8 cellular contexts compared by ENCODE assay signal in the genomic region with DNA sequence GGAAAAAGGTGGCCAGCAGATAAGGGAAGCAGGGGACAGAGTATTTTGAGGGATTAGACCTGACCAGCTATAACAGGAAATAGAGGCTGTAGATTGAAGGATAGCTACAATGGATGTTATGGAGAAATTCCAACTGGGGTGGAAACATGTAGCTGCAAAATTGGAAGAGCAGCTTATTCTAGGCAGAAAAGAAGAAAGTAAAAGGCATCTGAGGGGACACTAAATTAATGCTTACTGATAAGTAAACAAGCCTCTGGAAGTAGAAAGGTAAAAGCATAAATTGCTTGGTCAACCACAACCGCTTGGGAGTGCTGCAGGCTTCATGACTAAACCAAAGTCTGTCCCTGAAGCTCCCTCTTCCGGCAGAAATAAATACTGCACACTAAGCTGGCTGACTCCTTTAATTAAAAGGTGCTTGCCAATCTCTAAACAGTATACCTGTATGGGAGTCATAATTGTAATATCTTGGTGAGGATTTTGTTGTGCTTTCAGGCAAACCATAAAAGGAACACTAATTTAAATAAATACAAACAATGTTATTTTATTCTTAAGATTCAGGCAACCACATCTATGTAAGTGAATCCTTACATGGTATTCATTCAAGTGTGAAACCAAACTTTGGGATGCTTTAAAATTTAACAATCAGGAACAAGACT. TPM values are rescaled to one million over a fixed set of nuclear protein-coding genes. Genes with fewer than 3 reads are reported as not detected.
DNase-seq lines count a peak whose midpoint lies in the region; ATAC-seq and TF ChIP-seq lines count a peak whose summit lies in the region.

No MANE protein-coding gene starts in this region.

- in situ Hi-C loops in IMR-90 (cut with MboI; ENCODE audit: low sequenced_read_pairs), result no loop called here

- H4K8ac ChIP-seq in IMR-90 (ENCODE audit: low read depth in 2 of 2, low read length in 2 of 2), result no peak overlapping the region

- no peak overlapping the region for H3K4me2 ChIP-seq in IMR-90 (ENCODE audit: low read depth, low read length)
- no peak overlapping the region for H3K4me2 ChIP-seq in neural progenitor cell

- peak; percentile 47 for ATAC-seq in GM21360 (IDR thresholded peaks at IDR 0.05; ENCODE audit: unreplicated experiment)
- ATAC-seq in IMR-90 (ENCODE audit: low read depth), result peak; percentile 56
- peak; percentile 52 for ATAC-seq in thoracic aorta (ENCODE audit: insufficient number of reproducible peaks, low FRiP score, low read depth)

- no peak overlapping the region for H3K23ac ChIP-seq in IMR-90 (ENCODE audit: low read depth, low read length)

- H3K79me1 ChIP-seq in IMR-90 (ENCODE audit: low read depth in 1 of 2, low read length in 2 of 2), result peaks cover 7 to 23% of the 10 kb centered on the region in 2 experiments; a peak in 3 of 4 replicates

- no peak overlapping the region for H3K18ac ChIP-seq in IMR-90 (ENCODE audit: low read depth, low read length)

- peaks cover 2% of the 10 kb centered on the region for H3K9me3 Mint-ChIP-seq in neural progenitor cell

- H3K27ac ChIP-seq in C4-2B, result no peak overlapping the region
- H3K27ac ChIP-seq in IMR-90 (ENCODE audit: insufficient read depth, low read length), result no peak overlapping the region
- peak overlapping the region in 3 of 4 donors; percentile 40 to 53 (median 51) for H3K27ac ChIP-seq in esophagus squamous epithelium
- no peak overlapping the region for H3K27ac ChIP-seq in neural progenitor cell
- peak overlapping the region in 1 of 2 donors; percentile 27 for H3K27ac ChIP-seq in thoracic aorta

- H3K56ac ChIP-seq in IMR-90 (ENCODE audit: extremely low read depth, insufficient read depth, low read length), result no peak overlapping the region

- peaks cover 12% of the 10 kb centered on the region for H3K4me1 ChIP-seq in IMR-90 (ENCODE audit: control insufficient read depth, insufficient read depth, low read length)
- peaks cover 21 to 68% (median 37%) of the 10 kb centered on the region in 3 donors for H3K4me1 ChIP-seq in esophagus squamous epithelium
- H3K4me1 ChIP-seq in neural progenitor cell, result no peaks in the 10 kb centered on the region
- H3K4me1 ChIP-seq in thoracic aorta (ENCODE audit: control insufficient read depth in 1 of 2, low read depth in 2 of 2), result peaks cover 23 to 28% of the 10 kb centered on the region in 2 donors

- peaks cover 15% of the 10 kb centered on the region for H3K79me2 ChIP-seq in neural progenitor cell (ENCODE audit: low read depth)

- H3K9me1 ChIP-seq in IMR-90 (ENCODE audit: insufficient read depth, low read length), result peaks cover 18% of the 10 kb centered on the region

- H2BK120ac ChIP-seq in IMR-90 (ENCODE audit: low read depth, low read length), result no peak overlapping the region

- no peaks in the 10 kb centered on the region for H3K27me3 ChIP-seq in IMR-90 (ENCODE audit: control insufficient read depth, insufficient read depth, low read length)
- no peaks in the 10 kb centered on the region for H3K27me3 ChIP-seq in esophagus squamous epithelium
- no peaks in the 10 kb centered on the region for H3K27me3 ChIP-seq in neural progenitor cell
- H3K27me3 ChIP-seq in thoracic aorta (replicated peaks; ENCODE audit: insufficient read depth), result no peaks in the 10 kb centered on the region

- H2BK20ac ChIP-seq in IMR-90 (ENCODE audit: low read depth, low read length), result peak overlapping the region; percentile 15; the same call in 1 of the 2 replicates

- BruUV-seq in IMR-90 (replicated peaks; lab: Mats Ljungman, UMichigan), result no TSS peak

- peaks cover 35% of the 10 kb centered on the region for H3K4me1 Mint-ChIP-seq in neural progenitor cell

- no CpG with 5 or more reads among the region's 2 CpGs for WGBS in IMR-90 (ENCODE audit: extremely low coverage in 2 of 2, insufficient read length in 1 of 2), 2 experiments
- WGBS in esophagus squamous epithelium, 2 donors, result 0 to 2% methylated on average over 2 of the region's 2 CpGs

- peaks cover 48% of the 10 kb centered on the region for H3F3A ChIP-seq in neural progenitor cell (ENCODE audit: low read depth)

- peak overlapping the region; percentile 7; the same call in 1 of the 3 replicates for H2BK15ac ChIP-seq in IMR-90 (ENCODE audit: low read depth, low read length)

- POLR2A ChIA-PET in IMR-90 (lab: Charles Lee; ENCODE audit: unreplicated experiment), result no interaction called here

- H2AK5ac ChIP-seq in IMR-90 (ENCODE audit: low read depth, low read length), result 0 out of 2 replicates have a peak overlapping the region, but pooled peaks have one; percentile 61

- no peak overlapping the region for H2BK5ac ChIP-seq in IMR-90 (ENCODE audit: low read depth, low read length, poor library complexity, severe bottlenecking)

- H3K4me3 Mint-ChIP-seq in neural progenitor cell, result no peak overlapping the region

- H3K9ac ChIP-seq in IMR-90 (ENCODE audit: low read depth, low read length) (no peak overlapping the region), neural progenitor cell (no peak overlapping the region)

- no peak overlapping the region for H2AK9ac ChIP-seq in IMR-90 (replicated peaks; ENCODE audit: low read depth, low read length, poor library complexity)

- intact Hi-C loops in IMR-90 (cut with micrococcal nuclease) (loop anchor here (1.0 to 10.0 kb wide), 4 partner anchors 34 to 870 kb away; no protein-coding TSS in a partner anchor), esophagus squamous epithelium (cut with DNase I) (no loop called here)

- dilution Hi-C loops in IMR-90 (cut with HindIII; ENCODE audit: low sequenced_read_pairs, unreplicated experiment), result no loop called here

- H4K5ac ChIP-seq in IMR-90 (ENCODE audit: low read depth, low read length), result no peak overlapping the region

- TF ChIP-seq CTCF in C4-2B (conservative IDR thresholded peaks at IDR 0.05) (peak; percentile 98), IMR-90 (conservative IDR thresholded peaks at IDR 0.05; ENCODE audit: low read depth, low read length) (peak; percentile 100), esophagus squamous epithelium (IDR thresholded peaks at IDR 0.05) (peak; percentile 95 to 99 (median 98)), neural progenitor cell (IDR thresholded peaks at IDR 0.05) (peak; percentile 99), thoracic aorta (IDR thresholded peaks at IDR 0.05) (peak; percentile 97)

- H3K4ac ChIP-seq in IMR-90 (ENCODE audit: low read depth, low read length), result peak overlapping the region; percentile 53; the same call in 1 of the 2 replicates

- peak; percentile 92 for TF ChIP-seq RAD21 in IMR-90 (IDR thresholded peaks at IDR 0.05; ENCODE audit: low read length)

- H3K27me3 Mint-ChIP-seq in neural progenitor cell (ENCODE audit: insufficient read depth, low read depth), result peaks cover 12% of the 10 kb centered on the region

- DNase-seq in IMR-90, result peak; percentile 90
- DNase-seq in activated CD8-positive, alpha-beta memory T cell treated with anti-CD3 and anti-CD28 coated beads, Interleukin-2, amount 50 U/mL, for 24 hours (ENCODE audit: extremely low read depth), result peak; percentile 81
- no peak for DNase-seq in esophagus squamous epithelium (lab: John Stamatoyannopoulos, UW)
- DNase-seq in neural progenitor cell (ENCODE audit: low spot score), result peak; percentile 90
- peak; percentile 68 for DNase-seq in thoracic aorta (ENCODE audit: low spot score)
- DNase-seq in HUDEP-2 (lab: John Stamatoyannopoulos, UW; ENCODE audit: unreplicated experiment in 76 of 76), result no peak

- CTCF ChIA-PET in IMR-90 (lab: Yijun Ruan, JAX), result interaction anchor here (0.6 to 3.4 kb wide), 14 partner anchors 9 to 339 kb away, joined by 3 to 32 read pairs (median 4); a partner anchor contains a TSS

- TF ChIP-seq POLR2A in IMR-90 (IDR thresholded peaks at IDR 0.05; ENCODE audit: low read depth, low read length) (no peak), esophagus squamous epithelium (IDR thresholded peaks at IDR 0.05) (no peak)

- H3K27ac Mint-ChIP-seq in neural progenitor cell, result no peak overlapping the region

- H3K36me3 ChIP-seq in IMR-90 (ENCODE audit: control insufficient read depth, insufficient read depth, low read length) (peaks cover 12% of the 10 kb centered on the region), esophagus squamous epithelium (peaks cover 0 to 16% (median 5%) of the 10 kb centered on the region in 3 donors), neural progenitor cell (no peaks in the 10 kb centered on the region), thoracic aorta (peaks cover 6% of the 10 kb centered on the region)

- no peak overlapping the region; the same call in 1 of the 2 replicates for H3K14ac ChIP-seq in IMR-90 (replicated peaks; ENCODE audit: low read depth, low read length)

- H2AFZ ChIP-seq in IMR-90 (replicated peaks; ENCODE audit: low read length, poor library complexity), result no peak overlapping the region
- H2AFZ ChIP-seq in neural progenitor cell (replicated peaks), result no peak overlapping the region

- no peaks in the 10 kb centered on the region for H3K9me3 ChIP-seq in IMR-90 (ENCODE audit: control insufficient read depth, insufficient read depth, low read length)
- H3K9me3 ChIP-seq in esophagus squamous epithelium, result no peaks in the 10 kb centered on the region
- H3K9me3 ChIP-seq in neural progenitor cell (ENCODE audit: low read depth), result no peaks in the 10 kb centered on the region
- H3K9me3 ChIP-seq in thoracic aorta, result no peaks in the 10 kb centered on the region

- H4K20me1 ChIP-seq in IMR-90 (ENCODE audit: insufficient read depth, low read length) (peaks cover 30% of the 10 kb centered on the region), neural progenitor cell (ENCODE audit: low read depth) (peaks cover 36% of the 10 kb centered on the region)

- no peak overlapping the region for H4K91ac ChIP-seq in IMR-90 (ENCODE audit: insufficient read depth, low read depth, low read length)

- peaks cover 10% of the 10 kb centered on the region for H3K36me3 Mint-ChIP-seq in neural progenitor cell

- H3K4me3 ChIP-seq in IMR-90 (ENCODE audit: insufficient read depth, low read depth, low read length) (no peak overlapping the region), esophagus squamous epithelium (no peak overlapping the region), neural progenitor cell (no peak overlapping the region), thoracic aorta (no peak overlapping the region)

RNA-seq across cellular contexts. Expression of a gene that starts 7.7 kb away (rescaled TPM):
- total RNA-seq in IMR-90 (2012; rRNA removed) (2,742 and 4,320 TPM in 2 replicates), esophagus squamous epithelium (1,000 to 10,000 TPM; 1,012 to 1,417 (median 1,215) TPM), neural progenitor cell (ENCODE audit: low replicate concordance) (857 and 897 TPM in 2 replicates), thoracic aorta (1,000 to 10,000 TPM; 1,069 to 1,422 TPM)
- polyA plus RNA-seq in IMR-90 (2012; rRNA removed), result 2,042 and 2,259 TPM in 2 replicates
- 1,014 and 1,274 TPM in 2 replicates for polyA plus RNA-seq in IMR-90 (2012; cell fraction: cytosol; rRNA removed)
- 915 and 1,106 TPM in 2 replicates for polyA plus RNA-seq in IMR-90 (2012; cell fraction: nucleus; rRNA removed; ENCODE audit: low replicate concordance)

RNA-seq across cellular contexts. Expression of a gene that starts 43.1 kb away (rescaled TPM):
- total RNA-seq in IMR-90 (2012; rRNA removed) (3.0 and 3.6 TPM in 2 replicates), esophagus squamous epithelium (1 to 10 TPM; 7.1 to 9.5 (median 8.8) TPM), neural progenitor cell (ENCODE audit: low replicate concordance) (4.3 and 7.8 TPM in 2 replicates), thoracic aorta (10 to 100 TPM in 1 of 2 donors, 1 to 10 TPM in 1; 8.8 to 13.1 TPM)
- 24.8 and 27.0 TPM in 2 replicates for polyA plus RNA-seq in IMR-90 (2012; rRNA removed)
- 20.5 and 47.8 TPM in 2 replicates for polyA plus RNA-seq in IMR-90 (2012; cell fraction: cytosol; rRNA removed)
- 36.2 and 109 TPM in 2 replicates for polyA plus RNA-seq in IMR-90 (2012; cell fraction: nucleus; rRNA removed; ENCODE audit: low replicate concordance)

Comparison
In these comparisons a context has a peak if more than half of its experiments do, and no peak if none do; other contexts are left out.
1. H3K27ac ChIP-seq: peak in esophagus squamous epithelium (3 of 4); none in C4-2B (single experiment), IMR-90 (single experiment) and neural progenitor cell (single experiment).
2. DNase-seq: peak in IMR-90 (single experiment), activated CD8-positive, alpha-beta memory T cell treated with anti-CD3 and anti-CD28 coated beads, Interleukin-2, amount 50 U/mL, for 24 hours (single experiment), neural progenitor cell (single experiment) and thoracic aorta (single experiment); none in esophagus squamous epithelium (single experiment) and HUDEP-2 (0 of 76).
3. Peak in every context shown above with its lines, with median percentiles within 50 percentile points of each other: CTCF ChIP-seq and ATAC-seq.